Comparison of ENCODE assay signal across 4 cellular contexts in the genomic region with DNA sequence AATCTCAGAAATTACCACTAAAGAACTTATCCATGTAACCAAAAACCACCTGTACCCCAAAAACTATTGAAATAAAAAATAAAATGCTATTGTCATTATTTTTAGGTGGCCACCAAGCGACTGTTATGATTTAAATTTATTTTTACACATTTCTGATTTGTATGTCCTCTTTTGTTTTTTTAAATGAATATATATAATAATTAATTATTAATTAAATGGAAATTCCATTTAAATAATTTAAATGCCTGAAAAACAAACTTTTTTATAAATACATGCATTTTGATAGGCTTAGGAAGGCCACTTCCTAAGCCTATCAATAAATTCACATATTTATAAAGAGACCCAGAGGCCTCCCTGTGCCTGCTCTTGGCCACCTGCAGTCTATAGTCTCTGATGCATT. TPM values are rescaled to one million over a fixed set of nuclear protein-coding genes. Genes with fewer than 3 reads are reported as not detected.
"Had no signal": no experiment of that assay in that cellular context is flagged by ENCODE, and none has a peak within 500 bp of the region (broad histone marks: within the 10 kb centered on the region; RNA-seq: fewer than 3 reads in every experiment).

No MANE protein-coding gene starts in this region.

- DNase-seq: GDM1, GF-D8 had no signal

- H3K4me3 ChIP-seq: GM12878 had no signal

- ATAC-seq: GM12878 had no signal

RNA-seq across cellular contexts. Expression of a gene that starts 52.2 kb away (rescaled TPM):
- total RNA-seq: G401 had no signal
